ENCODE assay signal across 28 cellular contexts in genomic region chr1:231062500-231063270, GRCh38. TPM values are rescaled to one million over a fixed set of nuclear protein-coding genes. Genes with fewer than 3 reads are reported as not detected.
DNase-seq lines count a peak whose midpoint lies in the region; ATAC-seq lines count a peak whose summit lies in the region.
"Had no signal": no experiment of that assay in that cellular context is flagged by ENCODE, and none has a peak within 500 bp of the region (broad histone marks: within the 10 kb centered on the region; RNA-seq: fewer than 3 reads in every experiment).

No MANE protein-coding gene starts in this region.

- peak; percentile 75 for DNase-seq in A172 (ENCODE audit: low spot score)
- peak; percentile 15 for DNase-seq in M059J (ENCODE audit: low read depth)
- DNase-seq in astrocyte of the hippocampus (ENCODE audit: low read depth, low spot score), result peak; percentile 33
- peak; percentile 79 for DNase-seq in iris pigment epithelial cell (ENCODE audit: low read depth)
- no peak for DNase-seq in NCI-H1048 (lab: John Stamatoyannopoulos, UW)
- DNase-seq in NCI-H2171 treated with DMSO at 0.1 percent for 48 hours (lab: John Stamatoyannopoulos, UW), result no peak
- DNase-seq in stimulated activated CD4-positive, alpha-beta T cell treated with anti-CD3 and anti-CD28 coated beads, Interleukin-4, amount 100 ng/mL, for 24 hours, result no peak
- DNase-seq: activated CD4-positive, alpha-beta T cell treated with anti-CD3 and anti-CD28 coated beads, Interleukin-2, amount 10 ng/mL, durations not matched to agents 7 days and 5 days; activated naive CD4-positive, alpha-beta T cell; activated T-cell treated with anti-CD3 and anti-CD28 coated beads, Interleukin-2, amount 50 U/mL, for 24 hours; AML-193; CD4-positive, alpha-beta T cell; gastrocnemius medialis; KG1; left colon; mammary epithelial cell; NCI-H1436 treated with DMSO at 0.1 percent for 48 hours; NCI-H524 treated with DMSO at 0.1 percent for 48 hours; SHP77 treated with DMSO at 0.1 percent for 48 hours; small intestine; stimulated activated CD4-positive, alpha-beta T cell treated with anti-CD3 and anti-CD28 coated beads, Interleukin-1b, Interleukin-23, amount 100 ng/mL, for 48 hours; stomach; SW 1271; T1000; thyroid gland had no signal

- no peak for ATAC-seq in HG03354 (IDR thresholded peaks at IDR 0.05; ENCODE audit: poor library complexity, severe bottlenecking, unreplicated experiment)
- ATAC-seq: esophagus mucosa, gastrocnemius medialis, left colon, WTC11 had no signal

RNA-seq across cellular contexts. Expression of gene FAM89A, which starts 22.6 kb away (rescaled TPM):
- 17.0 and 17.9 TPM in 2 replicates for total RNA-seq in A172 (2014; rRNA removed; shearing (Covaris generic))
- total RNA-seq in M059J (2014; rRNA removed; shearing (Covaris generic)), result 7.3 and 9.4 TPM in 2 replicates

Comparison
In these comparisons a context has a peak if more than half of its experiments do, and no peak if none do; other contexts are left out.
1. DNase-seq: peak in A172 (single experiment), M059J (single experiment), astrocyte of the hippocampus (single experiment) and iris pigment epithelial cell (single experiment); none in NCI-H1048 (single experiment), NCI-H2171 treated with DMSO at 0.1 percent for 48 hours (single experiment) and stimulated activated CD4-positive, alpha-beta T cell treated with anti-CD3 and anti-CD28 coated beads, Interleukin-4, amount 100 ng/mL, for 24 hours (single experiment).